ENCODE assay signal across 10 cellular contexts in the genomic region with DNA sequence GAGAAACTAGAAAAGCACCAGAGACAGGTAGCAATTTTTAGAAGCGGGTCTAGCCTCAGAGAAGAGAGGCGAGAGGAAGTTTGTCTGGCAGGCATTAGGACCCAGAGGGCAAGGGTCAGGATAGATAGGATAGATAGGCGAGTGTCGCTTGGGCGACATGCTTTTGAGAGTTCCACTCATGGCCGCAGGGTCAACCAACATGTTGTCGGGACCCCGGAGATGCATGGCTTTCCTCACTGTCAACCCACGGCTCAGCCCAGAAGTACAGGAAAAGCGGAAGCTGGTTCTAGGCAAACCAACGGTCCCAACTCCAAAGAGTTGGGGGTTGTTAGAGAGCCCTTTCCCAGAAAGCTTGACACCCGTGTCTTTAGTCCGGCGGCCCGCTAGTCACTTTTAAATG. TPM values are rescaled to one million over a fixed set of nuclear protein-coding genes. Genes with fewer than 3 reads are reported as not detected.
"Had no signal": no experiment of that assay in that cellular context is flagged by ENCODE, and none has a peak within 500 bp of the region (broad histone marks: within the 10 kb centered on the region; RNA-seq: fewer than 3 reads in every experiment).

No MANE protein-coding gene starts in this region.

RNA-seq across cellular contexts. Expression of gene TNN, which starts 38.9 kb away (rescaled TPM):
- total RNA-seq: kidney; kidney epithelial cell; left ventricle myocardium inferior; lung microvascular endothelial cell; mammary epithelial cell; mononuclear cell; myocyte; naive thymus-derived CD4-positive, alpha-beta T cell had no signal
- polyA plus RNA-seq: immature natural killer cell; keratinocyte; mammary epithelial cell; naive thymus-derived CD4-positive, alpha-beta T cell had no signal
